Comparison of ENCODE assay signal across 14 cellular contexts in the genomic region with DNA sequence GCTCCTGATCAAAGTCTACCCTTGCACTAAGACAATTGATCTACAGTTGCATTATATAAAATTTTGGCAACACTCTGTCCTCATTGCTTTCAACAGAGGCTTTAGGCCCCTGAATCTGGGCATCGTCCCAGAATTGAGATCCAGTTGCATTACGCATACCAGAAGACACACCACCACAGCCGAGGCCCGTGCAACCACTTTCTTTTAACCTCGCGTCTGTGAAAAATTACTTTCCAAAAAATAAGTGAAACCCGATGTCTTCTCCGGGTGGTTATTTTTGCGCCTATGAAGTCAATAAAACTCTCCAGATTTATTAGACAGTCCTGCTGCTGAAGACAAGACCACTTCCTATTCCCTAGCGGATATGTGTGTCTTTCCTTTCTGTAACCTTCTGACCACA. TPM values are rescaled to one million over a fixed set of nuclear protein-coding genes. Genes with fewer than 3 reads are reported as not detected.
A peak's percentile ranks its signal among the peaks of the same experiment; 100 is the strongest.
DNase-seq lines count a peak whose midpoint lies in the region; ATAC-seq and TF ChIP-seq lines count a peak whose summit lies in the region.
"Had no signal": no experiment of that assay in that cellular context is flagged by ENCODE, and none has a peak within 500 bp of the region (broad histone marks: within the 10 kb centered on the region; RNA-seq: fewer than 3 reads in every experiment).

No MANE protein-coding gene starts in this region.

- H3K4me3 ChIP-seq in AG04449 (ENCODE audit: low read depth, low read length) (no peak overlapping the region), esophagus squamous epithelium (no peak overlapping the region)
- H3K4me3 ChIP-seq: A549, body of pancreas had no signal

- TF ChIP-seq POLR2A in esophagus squamous epithelium (IDR thresholded peaks at IDR 0.05) (no peak), erythroblast (IDR thresholded peaks at IDR 0.05; ENCODE audit: low read length) (no peak)

- intact Hi-C loops in esophagus squamous epithelium (cut with DNase I) = no loop called here

- WGBS in esophagus squamous epithelium, 2 donors = 33 to 39% methylated on average over 10 of the region's 10 CpGs

- H3K4me1 ChIP-seq in esophagus squamous epithelium = peaks cover 0 to 7% (median 0%) of the 10 kb centered on the region in 3 donors
- H3K4me1 ChIP-seq: A549, body of pancreas had no signal

- DNase-seq in AG04449 (ENCODE audit: low read depth, low spot score) (peak; percentile 60), M059J (ENCODE audit: low read depth) (peak; percentile 87), esophagus squamous epithelium (lab: John Stamatoyannopoulos, UW) (no peak), myocyte (ENCODE audit: low read depth) (peak; percentile 83), SW 1271 (lab: John Stamatoyannopoulos, UW) (no peak), erythroblast (lab: John Stamatoyannopoulos, UW) (no peak)
- DNase-seq: NCI-H524 treated with DMSO at 0.1 percent for 48 hours; stimulated activated CD4-positive, alpha-beta T cell treated with anti-CD3 and anti-CD28 coated beads, Interleukin-2, amount 100 ng/mL, for 48 hours; WERI-Rb-1 had no signal

- no peak for TF ChIP-seq CTCF in AG04449 (IDR thresholded peaks at IDR 0.05; ENCODE audit: insufficient read depth, low read length, missing control alignments)
- no peak for TF ChIP-seq CTCF in esophagus squamous epithelium (IDR thresholded peaks at IDR 0.05)

- ATAC-seq in HG03196 (IDR thresholded peaks at IDR 0.05; ENCODE audit: unreplicated experiment) (no peak), GM18867 (IDR thresholded peaks at IDR 0.05; ENCODE audit: unreplicated experiment) (no peak)
- ATAC-seq: A549, body of pancreas, esophagus mucosa had no signal

- CTCF ChIA-PET in AG04449 (lab: Yijun Ruan, JAX) = interaction anchor here (1.4 kb wide), 1 partner anchor 12 kb away, joined by 5 read pairs; no protein-coding TSS in a partner anchor

- no peaks in the 10 kb centered on the region for H3K27me3 ChIP-seq in esophagus squamous epithelium
- H3K27me3 ChIP-seq: body of pancreas had no signal

- peak overlapping the region in 3 of 4 donors; percentile 39 to 78 (median 65) for H3K27ac ChIP-seq in esophagus squamous epithelium
- H3K27ac ChIP-seq: A549, body of pancreas, WERI-Rb-1 had no signal

- no peaks in the 10 kb centered on the region for H3K36me3 ChIP-seq in esophagus squamous epithelium
- H3K36me3 ChIP-seq: WERI-Rb-1 had no signal

- no peaks in the 10 kb centered on the region for H3K9me3 ChIP-seq in esophagus squamous epithelium
- H3K9me3 ChIP-seq: A549, body of pancreas had no signal

- POLR2A ChIA-PET in AG04449 (lab: Yijun Ruan, JAX) = no interaction called here

RNA-seq across cellular contexts. Expression of gene NFIB, which starts 52.1 kb away (rescaled TPM):
- 2.5 and 4.1 TPM in 2 replicates for total RNA-seq in M059J (2014; rRNA removed; shearing (Covaris generic))
- total RNA-seq in esophagus squamous epithelium (10 to 100 TPM; 16.8 to 38.1 (median 23.0) TPM), myocyte (8.9 and 9.1 TPM in 2 replicates)
- 7.0 TPM for polyA plus RNA-seq in myocyte (2012)

Comparison
In these comparisons a context has a peak if more than half of its experiments do, and no peak if none do; other contexts are left out.
1. DNase-seq: peak in AG04449 (single experiment), M059J (single experiment) and myocyte (single experiment); none in esophagus squamous epithelium (single experiment), SW 1271 (0 of 2) and erythroblast (0 of 2).